ENCODE assay signal across 22 cellular contexts in the genomic region with DNA sequence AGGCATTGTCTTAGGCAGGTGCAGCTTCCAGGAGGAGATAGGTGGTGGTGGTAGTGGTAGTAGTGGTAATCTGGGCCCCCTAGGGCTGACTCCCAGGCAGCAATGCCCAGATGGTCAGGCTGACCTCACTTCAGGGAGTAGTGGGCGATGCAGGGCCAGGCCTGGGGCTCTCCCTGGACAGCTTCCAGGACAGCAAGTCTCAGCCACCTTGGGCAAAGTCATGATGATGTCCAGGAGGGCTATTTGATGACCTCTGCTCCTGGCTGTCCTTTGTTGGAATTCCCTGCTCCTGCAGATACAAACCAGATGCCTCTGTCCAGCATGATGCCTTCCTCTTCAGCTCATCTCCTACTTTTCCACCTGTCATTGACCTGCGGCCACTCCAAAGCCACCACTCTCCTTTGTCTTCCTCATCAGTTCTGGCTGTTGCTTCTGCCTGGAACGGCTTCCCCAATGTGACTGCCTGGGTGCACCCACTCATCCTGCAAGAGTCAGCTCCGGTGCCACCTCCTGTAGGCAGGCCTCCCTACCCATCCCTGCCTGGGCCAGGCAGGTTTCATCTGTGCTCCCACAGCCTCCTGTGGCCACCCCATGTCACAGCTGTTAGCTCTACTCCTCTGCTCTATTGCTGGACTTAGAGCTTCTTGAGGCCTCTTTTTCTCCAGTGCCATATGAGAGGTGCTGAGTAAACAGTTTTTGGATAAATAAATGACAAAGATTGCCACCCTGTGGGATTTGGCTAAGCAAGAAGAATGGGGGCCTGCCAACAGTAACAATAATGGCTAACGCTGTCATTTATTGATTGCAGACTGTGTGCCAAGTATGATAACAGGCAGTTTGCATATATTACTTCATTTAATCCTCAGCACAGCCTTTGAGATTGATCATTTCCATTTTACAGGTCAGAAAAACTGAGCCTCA.
"Had no signal": no experiment of that assay in that cellular context is flagged by ENCODE, and none has a peak within 500 bp of the region (broad histone marks: within the 10 kb centered on the region; RNA-seq: fewer than 3 reads in every experiment).

No MANE protein-coding gene starts in this region.

- H3K27ac Mint-ChIP-seq: activated CD4-positive, alpha-beta T cell treated with anti-CD3 and anti-CD28 coated beads, Interleukin-2, amount 10 ng/mL, durations not matched to agents 7 days and 5 days; activated CD8-positive, alpha-beta T cell treated with anti-CD3 and anti-CD28 coated beads for 36 hours; activated naive CD4-positive, alpha-beta T cell treated with anti-CD3 and anti-CD28 coated beads, Interleukin-2, amount 50 U/mL, for 24 hours; activated T-helper 1 cell treated with anti-CD3 and anti-CD28 coated beads, Interleukin-12 subunit alpha, Interleukin-12 subunit beta, Interleukin-2, Interleukin-4 antibody, amounts not matched to agents 30 ng/mL and 10 ng/mL and 1 ng/mL, durations not matched to agents 14 hours and 24 hours and 36 hours; naive B cell had no signal

- H3K4me1 Mint-ChIP-seq: activated CD4-positive, alpha-beta T cell treated with anti-CD3 and anti-CD28 coated beads, Interleukin-2, amount 10 ng/mL, durations not matched to agents 7 days and 5 days; activated naive CD4-positive, alpha-beta T cell treated with anti-CD3 and anti-CD28 coated beads, Interleukin-2, amount 50 U/mL, for 24 hours; naive B cell had no signal

- H3K4me2 ChIP-seq: smooth muscle cell had no signal

- H3K36me3 Mint-ChIP-seq: activated naive CD4-positive, alpha-beta T cell treated with anti-CD3 and anti-CD28 coated beads, Interleukin-2, amount 50 U/mL, for 24 hours; brain; naive B cell had no signal

- H3K27me3 ChIP-seq: upper lobe of left lung had no signal

- H3K4me3 ChIP-seq: lung, smooth muscle cell, thoracic aorta, upper lobe of left lung had no signal

- DNase-seq: activated CD4-positive, alpha-beta T cell treated with anti-CD3 and anti-CD28 coated beads, Interleukin-2, amount 10 ng/mL, durations not matched to agents 7 days and 5 days; activated CD4-positive, CD25-positive, alpha-beta regulatory T cell treated with anti-CD3 and anti-CD28 coated beads, Interleukin-2, amount 50 U/mL, for 72 hours; activated CD8-positive, alpha-beta T cell treated with anti-CD3 and anti-CD28 coated beads for 36 hours; activated gamma-delta T cell treated with Interleukin-2 at 50 U/mL for 16 hours; aorta; erythroblast; foreskin melanocyte; immature natural killer cell; naive B cell; occipital lobe; stimulated activated CD4-positive, alpha-beta T cell treated with anti-CD3 and anti-CD28 coated beads, Interleukin-2, amount 100 ng/mL, for 48 hours; stimulated activated naive CD4-positive, alpha-beta T cell treated with Interleukin-2 at 50 U/mL for 16 hours; upper lobe of left lung had no signal

- H3K4me3 Mint-ChIP-seq: activated CD4-positive, alpha-beta T cell treated with anti-CD3 and anti-CD28 coated beads, Interleukin-2, amount 10 ng/mL, durations not matched to agents 7 days and 5 days; activated CD8-positive, alpha-beta T cell treated with anti-CD3 and anti-CD28 coated beads for 36 hours; activated naive CD4-positive, alpha-beta T cell treated with anti-CD3 and anti-CD28 coated beads, Interleukin-2, amount 50 U/mL, for 24 hours; activated T-helper 1 cell treated with anti-CD3 and anti-CD28 coated beads, Interleukin-12 subunit alpha, Interleukin-12 subunit beta, Interleukin-2, Interleukin-4 antibody, amounts not matched to agents 30 ng/mL and 10 ng/mL and 1 ng/mL, durations not matched to agents 14 hours and 24 hours and 36 hours; brain; immature natural killer cell; naive B cell had no signal

- ATAC-seq: activated CD8-positive, alpha-beta T cell treated with anti-CD3 and anti-CD28 coated beads for 36 hours; left lobe of liver; sciatic nerve had no signal

- H3K9me3 Mint-ChIP-seq: activated CD4-positive, alpha-beta T cell treated with anti-CD3 and anti-CD28 coated beads, Interleukin-2, amount 10 ng/mL, durations not matched to agents 7 days and 5 days; activated CD8-positive, alpha-beta T cell treated with anti-CD3 and anti-CD28 coated beads for 36 hours; activated naive CD4-positive, alpha-beta T cell treated with anti-CD3 and anti-CD28 coated beads, Interleukin-2, amount 50 U/mL, for 24 hours; activated T-helper 1 cell treated with anti-CD3 and anti-CD28 coated beads, Interleukin-12 subunit alpha, Interleukin-12 subunit beta, Interleukin-2, Interleukin-4 antibody, amounts not matched to agents 30 ng/mL and 10 ng/mL and 1 ng/mL, durations not matched to agents 14 hours and 24 hours and 36 hours; immature natural killer cell; naive B cell had no signal

- H3K27ac ChIP-seq: thoracic aorta, upper lobe of left lung, VCaP had no signal

- H3K9me3 ChIP-seq: thoracic aorta, upper lobe of left lung had no signal

- H3K36me3 ChIP-seq: thoracic aorta, upper lobe of left lung had no signal
